In the genomic region with DNA sequence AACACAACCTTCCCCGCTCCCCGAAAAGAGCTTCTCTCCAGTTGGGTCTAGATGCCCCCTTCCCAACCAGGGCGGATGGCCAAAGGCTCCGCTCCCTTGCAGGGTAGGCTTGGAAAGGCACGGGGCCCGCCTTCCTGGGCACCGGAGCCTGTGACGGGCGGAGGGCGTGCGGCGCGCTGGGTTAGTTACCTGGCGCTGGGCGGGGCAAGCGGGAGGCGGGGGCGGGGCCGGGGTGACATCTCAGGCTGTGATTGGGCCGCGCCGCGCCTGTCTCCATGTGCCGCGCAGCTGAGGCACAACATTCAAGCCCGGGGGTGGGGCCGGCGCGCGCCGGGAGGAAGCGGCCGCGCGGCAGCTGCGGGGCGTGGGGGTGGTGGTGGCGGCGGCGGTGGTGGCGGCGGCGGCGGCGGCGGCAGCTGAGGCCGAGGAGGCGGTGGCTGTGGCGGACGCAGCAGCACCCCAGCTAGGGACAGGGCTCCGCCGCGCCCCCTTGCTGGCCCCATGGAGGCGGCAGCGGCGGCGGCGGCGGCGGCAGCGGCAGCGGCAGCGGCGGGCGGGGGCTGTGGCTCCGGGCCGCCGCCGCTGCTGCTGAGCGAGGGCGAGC, we compare ENCODE assay signal across 8 cellular contexts. TPM values are rescaled to one million over a fixed set of nuclear protein-coding genes. Genes with fewer than 3 reads are reported as not detected.
DNase-seq lines count a peak whose midpoint lies in the region; ATAC-seq and TF ChIP-seq lines count a peak whose summit lies in the region.

Gene REPS2, plus strand, starts transcription at position 298 of the 604 bp plus-strand sequence. Its CDS starts 204 bp downstream, at position 502.

- H3K27me3 ChIP-seq in BE2C (peaks cover 11% of the 10 kb centered on the region), ectodermal cell (ENCODE audit: control insufficient read depth, insufficient read depth, low read length, poor library complexity, severe bottlenecking) (peaks cover 30% of the 10 kb centered on the region), lung (ENCODE audit: control insufficient read depth, insufficient read depth) (peaks cover 9% of the 10 kb centered on the region)

- no peak within 1 kb of the TSS for H3K27ac Mint-ChIP-seq in activated CD8-positive, alpha-beta T cell treated with anti-CD3 and anti-CD28 coated beads, Interleukin-2, amount 10 ng/mL, durations not matched to agents 7 days and 5 days

- H3K36me3 ChIP-seq in BE2C (no peaks in the 10 kb centered on the region), ectodermal cell (ENCODE audit: control insufficient read depth, insufficient read depth, low read length) (no peaks in the 10 kb centered on the region), lung (ENCODE audit: control insufficient read depth in 2 of 2, insufficient read depth in 2 of 2, low read length in 2 of 2) (no peaks in the 10 kb centered on the region)

- CTCF ChIA-PET in activated CD8-positive, alpha-beta T cell treated with anti-CD3 and anti-CD28 coated beads, Interleukin-2, amount 10 ng/mL, durations not matched to agents 7 days and 5 days (lab: Charles Lee), result interaction anchor here (1.3 kb wide), 1 partner anchor 54 kb away, joined by 3 read pairs; no protein-coding TSS in a partner anchor

- 0 to 1% methylated on average over 70 to 71 of the region's 71 CpGs for WGBS in ectodermal cell, 2 experiments
- WGBS in lung, 2 donors, result 12 to 21% methylated on average over 3 to 71 of the region's 71 CpGs

- no peaks in the 10 kb centered on the region for H3K9me3 Mint-ChIP-seq in activated CD8-positive, alpha-beta T cell treated with anti-CD3 and anti-CD28 coated beads, Interleukin-2, amount 10 ng/mL, durations not matched to agents 7 days and 5 days (ENCODE audit: insufficient read depth)

- H3K27me3 Mint-ChIP-seq in activated CD8-positive, alpha-beta T cell treated with anti-CD3 and anti-CD28 coated beads, Interleukin-2, amount 10 ng/mL, durations not matched to agents 7 days and 5 days (ENCODE audit: low read depth), result peaks cover 18% of the 10 kb centered on the region

- H3K4me3 ChIP-seq in BE2C (ENCODE audit: low read depth, low read length) (peak within 1 kb of the TSS; percentile 44), ectodermal cell (ENCODE audit: insufficient read depth, low read depth, low read length) (peak within 1 kb of the TSS; percentile 51), lung (peak within 1 kb of the TSS; percentile 55)

- H3K9me3 ChIP-seq in BE2C (no peaks in the 10 kb centered on the region), ectodermal cell (ENCODE audit: control insufficient read depth, low read length) (no peaks in the 10 kb centered on the region), lung (ENCODE audit: control insufficient read depth in 2 of 2, insufficient read depth in 1 of 2, low read length in 1 of 2) (peaks cover 0 to 7% of the 10 kb centered on the region in 2 donors)

- H3K4me1 ChIP-seq in BE2C (no peaks in the 10 kb centered on the region), ectodermal cell (ENCODE audit: control insufficient read depth, insufficient read depth, low read length) (no peaks in the 10 kb centered on the region), lung (ENCODE audit: control insufficient read depth in 2 of 2, insufficient read depth in 2 of 2, low read length in 2 of 2) (no peaks in the 10 kb centered on the region)

- no peak for TF ChIP-seq CTCF in BE2C (IDR thresholded peaks at IDR 0.05; ENCODE audit: low read depth, low read length)
- no peak for TF ChIP-seq CTCF in lung (IDR thresholded peaks at IDR 0.05; ENCODE audit: control extremely low read depth, extremely low read depth)

- H3K27ac ChIP-seq in ectodermal cell (ENCODE audit: insufficient read depth, low read depth, low read length, poor library complexity, severe bottlenecking), result no peak within 1 kb of the TSS
- H3K27ac ChIP-seq in lung (ENCODE audit: low read depth in 1 of 2, low read length in 1 of 2), result peak within 1 kb of the TSS in 1 of 2 donors; percentile 67

- H3K4me1 Mint-ChIP-seq in activated CD8-positive, alpha-beta T cell treated with anti-CD3 and anti-CD28 coated beads, Interleukin-2, amount 10 ng/mL, durations not matched to agents 7 days and 5 days (ENCODE audit: low read depth), result peaks cover 5% of the 10 kb centered on the region

- DNase-seq in BE2C, result peak; percentile 86
- DNase-seq in NCI-H774 (lab: John Stamatoyannopoulos, UW), result peak; percentile 82
- peak; percentile 72 for DNase-seq in activated CD8-positive, alpha-beta T cell treated with anti-CD3 and anti-CD28 coated beads, Interleukin-2, amount 10 ng/mL, durations not matched to agents 7 days and 5 days
- peak; percentile 85 for DNase-seq in lung (ENCODE audit: low spot score)
- DNase-seq in stimulated activated CD4-positive, alpha-beta T cell treated with anti-CD3 and anti-CD28 coated beads, TNF-alpha, amount 100 ng/mL, for 1 hour (ENCODE audit: low read depth in 3 of 3, low spot score in 1 of 3), result peak; percentile 42 to 66 (median 55)

- H3K36me3 Mint-ChIP-seq in activated CD8-positive, alpha-beta T cell treated with anti-CD3 and anti-CD28 coated beads, Interleukin-2, amount 10 ng/mL, durations not matched to agents 7 days and 5 days (ENCODE audit: low read depth), result no peaks in the 10 kb centered on the region

- ATAC-seq in GM19351 (IDR thresholded peaks at IDR 0.05; ENCODE audit: unreplicated experiment), result peak; percentile 92
- ATAC-seq in HG03442 (IDR thresholded peaks at IDR 0.05; ENCODE audit: unreplicated experiment), result peak; percentile 98
- peak; percentile 94 for ATAC-seq in activated CD8-positive, alpha-beta T cell treated with anti-CD3 and anti-CD28 coated beads, Interleukin-2, amount 10 ng/mL, durations not matched to agents 7 days and 5 days
- peak; percentile 96 for ATAC-seq in lung (ENCODE audit: insufficient read depth, low FRiP score)

- POLR2A ChIA-PET in activated CD8-positive, alpha-beta T cell treated with anti-CD3 and anti-CD28 coated beads, Interleukin-2, amount 10 ng/mL, durations not matched to agents 7 days and 5 days (lab: Charles Lee), result no interaction called here

- H3K4me3 Mint-ChIP-seq in activated CD8-positive, alpha-beta T cell treated with anti-CD3 and anti-CD28 coated beads, Interleukin-2, amount 10 ng/mL, durations not matched to agents 7 days and 5 days, result peak within 1 kb of the TSS; percentile 62

RNA-seq across cellular contexts. Expression of gene REPS2, which starts in this region (rescaled TPM):
- 0.39 TPM for polyA plus RNA-seq in BE2C (2012; ENCODE audit: insufficient read depth, insufficient read length, low read depth)
- total RNA-seq in activated CD8-positive, alpha-beta T cell treated with anti-CD3 and anti-CD28 coated beads, Interleukin-2, amount 10 ng/mL, durations not matched to agents 7 days and 5 days, result not detected
- 1.8 TPM for polyA plus RNA-seq in ectodermal cell (2013, experiment 1 of 4)
- 0.96 TPM for polyA plus RNA-seq in ectodermal cell (2013, experiment 2 of 4)
- polyA plus RNA-seq in ectodermal cell (2013, experiment 3 of 4), result 0.96 TPM
- polyA plus RNA-seq in ectodermal cell (2013, experiment 4 of 4), result 0.77 TPM
- 10 to 100 TPM; 11.3 to 18.4 TPM for total RNA-seq in lung
- 10 to 100 TPM in 1 of 2 donors, 1 to 10 TPM in 1; 8.0 to 12.0 TPM for polyA plus RNA-seq in lung

Comparison
In these comparisons a context has a peak if more than half of its experiments do, and no peak if none do; other contexts are left out.
1. RNA of gene REPS2 (total RNA-seq): 11.3 to 18.4 TPM in lung; not detected in activated CD8-positive, alpha-beta T cell treated with anti-CD3 and anti-CD28 coated beads, Interleukin-2, amount 10 ng/mL, durations not matched to agents 7 days and 5 days; every median in the first group is over 10 times any median in the second.
2. Peak in DNase-seq and ATAC-seq in activated CD8-positive, alpha-beta T cell treated with anti-CD3 and anti-CD28 coated beads, Interleukin-2, amount 10 ng/mL, durations not matched to agents 7 days and 5 days; RNA of the gene not detected or under 1 TPM.
3. Peak in every context shown above with its lines, with median percentiles within 50 percentile points of each other: DNase-seq, H3K4me3 ChIP-seq and ATAC-seq.